Comparison of ENCODE assay signal across 16 cellular contexts in the genomic region with DNA sequence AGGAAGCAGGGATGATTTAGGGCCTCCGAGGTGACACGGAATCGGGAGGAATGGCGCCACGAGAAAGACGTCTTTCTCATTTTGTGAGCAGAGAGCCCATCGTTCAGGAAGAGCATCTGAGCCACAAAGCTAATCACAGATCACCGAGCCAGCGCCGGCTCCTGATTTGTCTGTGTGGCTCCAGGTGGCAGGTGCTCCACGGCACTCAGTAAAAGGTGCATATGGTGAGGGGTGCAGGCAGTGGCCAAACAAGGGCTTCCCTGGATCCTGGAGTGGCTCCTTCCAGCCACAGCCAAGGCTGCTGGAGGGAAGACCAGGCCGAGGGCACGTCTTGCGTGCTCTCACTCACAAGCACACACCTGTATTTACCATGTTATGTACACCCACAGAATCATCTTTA. TPM values are rescaled to one million over a fixed set of nuclear protein-coding genes. Genes with fewer than 3 reads are reported as not detected.
DNase-seq lines count a peak whose midpoint lies in the region; ATAC-seq and TF ChIP-seq lines count a peak whose summit lies in the region.
"Had no signal": no experiment of that assay in that cellular context is flagged by ENCODE, and none has a peak within 500 bp of the region (broad histone marks: within the 10 kb centered on the region; RNA-seq: fewer than 3 reads in every experiment).

No MANE protein-coding gene starts in this region.

- DNase-seq in NCI-H1417 (lab: John Stamatoyannopoulos, UW) (peak in 2 of 3 experiments; percentile 29 to 49), NCI-H1417 treated with DMSO at 0.1 percent for 48 hours (lab: John Stamatoyannopoulos, UW) (no peak), omental fat pad (ENCODE audit: low spot score) (peak; percentile 4), SKM-1 (lab: John Stamatoyannopoulos, UW; ENCODE audit: unreplicated experiment) (no peak)
- DNase-seq in activated CD4-positive, CD25-positive, alpha-beta regulatory T cell treated with anti-CD3 and anti-CD28 coated beads, Interleukin-2, amount 50 U/mL, for 72 hours = peak; percentile 21
- DNase-seq: CD8-positive, alpha-beta T cell; COR-L47; DMS153; DMS79 treated with DMSO at 0.1 percent for 48 hours; EL; GOT3; H9 had no signal

- no peak for TF ChIP-seq CTCF in omental fat pad (IDR thresholded peaks at IDR 0.05)

- ATAC-seq in activated CD4-positive, CD25-positive, alpha-beta regulatory T cell treated with anti-CD3 and anti-CD28 coated beads, Interleukin-2, amount 50 U/mL, for 24 hours = no peak
- ATAC-seq in omental fat pad (ENCODE audit: low FRiP score) (no peak), HG02884 (IDR thresholded peaks at IDR 0.05; ENCODE audit: unreplicated experiment) (no peak)
- ATAC-seq: CD8-positive, alpha-beta T cell had no signal

RNA-seq across cellular contexts. Expression of gene KRTAP5-5, which starts 19.4 kb away (rescaled TPM):
- total RNA-seq in omental fat pad = not detected
- total RNA-seq: A673; CD8-positive, alpha-beta T cell; H9; HT1080 had no signal

RNA-seq across cellular contexts. Expression of gene KRTAP5-4, which starts 27.1 kb away (rescaled TPM):
- not detected for total RNA-seq in omental fat pad
- total RNA-seq: A673; CD8-positive, alpha-beta T cell; H9; HT1080 had no signal

RNA-seq across cellular contexts. Expression of gene KRTAP5-3, which starts 40.8 kb away (rescaled TPM):
- total RNA-seq in omental fat pad = not detected
- total RNA-seq: A673; CD8-positive, alpha-beta T cell; H9; HT1080 had no signal

RNA-seq across cellular contexts. Expression of gene KRTAP5-6, which starts 48.0 kb away (rescaled TPM):
- not detected for total RNA-seq in omental fat pad
- total RNA-seq: A673; CD8-positive, alpha-beta T cell; H9; HT1080 had no signal

RNA-seq across cellular contexts. Expression of gene KRTAP5-2, which starts 50.9 kb away (rescaled TPM):
- total RNA-seq in omental fat pad = not detected
- total RNA-seq: A673; CD8-positive, alpha-beta T cell; H9; HT1080 had no signal

Comparison
In these comparisons a context has a peak if more than half of its experiments do, and no peak if none do; other contexts are left out.
1. DNase-seq: peak in NCI-H1417 (2 of 3), activated CD4-positive, CD25-positive, alpha-beta regulatory T cell treated with anti-CD3 and anti-CD28 coated beads, Interleukin-2, amount 50 U/mL, for 72 hours (single experiment) and omental fat pad (single experiment); none in NCI-H1417 treated with DMSO at 0.1 percent for 48 hours (single experiment) and SKM-1 (single experiment).